In genomic region chr9:125401317-125401716, GRCh38 we compare ENCODE assay signal across 19 cellular contexts.
"Had no signal": no experiment of that assay in that cellular context is flagged by ENCODE, and none has a peak within 500 bp of the region (broad histone marks: within the 10 kb centered on the region; RNA-seq: fewer than 3 reads in every experiment).

No MANE protein-coding gene starts in this region.

- H3K4me3 ChIP-seq: cardiac muscle cell, esophagus muscularis mucosa, neural progenitor cell, psoas muscle, skin epidermis, tibial artery, uterus had no signal

- H3K4me1 ChIP-seq: esophagus muscularis mucosa, neural progenitor cell, psoas muscle, tibial artery, uterus had no signal

- H3K27me3 ChIP-seq: cardiac muscle cell, esophagus muscularis mucosa, neural progenitor cell, uterus had no signal

- H3K36me3 ChIP-seq: cardiac muscle cell, esophagus muscularis mucosa, neural progenitor cell, tibial artery, uterus had no signal

- ATAC-seq: activated CD8-positive, alpha-beta memory T cell treated with anti-CD3 and anti-CD28 coated beads, Interleukin-2, amount 10 ng/mL, durations not matched to agents 7 days and 5 days; naive thymus-derived CD4-positive, alpha-beta T cell; psoas muscle; right cardiac atrium; stimulated activated naive CD8-positive, alpha-beta T cell treated with anti-CD3 and anti-CD28 coated beads, Interleukin-15, Interleukin-2, amounts not matched to agents 100 U/mL and 50 U/mL, for 24 hours had no signal

- H3K9me3 ChIP-seq: esophagus muscularis mucosa, psoas muscle, tibial artery, uterus had no signal

- H3K27ac ChIP-seq: cardiac muscle cell, esophagus muscularis mucosa, neural progenitor cell, psoas muscle, skin epidermis, tibial artery, uterus had no signal

- DNase-seq: activated B cell treated with CpG ODN at 0.5 μM for 24 hours; activated CD4-positive, alpha-beta memory T cell treated with anti-CD3 and anti-CD28 coated beads for 36 hours; activated CD4-positive, alpha-beta T cell treated with anti-CD3 and anti-CD28 coated beads for 4 hours; activated CD8-positive, alpha-beta memory T cell treated with anti-CD3 and anti-CD28 coated beads, Interleukin-2, amount 10 ng/mL, durations not matched to agents 7 days and 5 days; activated naive CD8-positive, alpha-beta T cell treated with anti-CD3 and anti-CD28 coated beads for 36 hours; amygdala; effector CD8-positive, alpha-beta T cell; mesendoderm; naive thymus-derived CD4-positive, alpha-beta T cell; psoas muscle; stimulated activated naive CD8-positive, alpha-beta T cell treated with anti-CD3 and anti-CD28 coated beads, Interleukin-15, Interleukin-2, amounts not matched to agents 100 U/mL and 50 U/mL, for 24 hours; substantia nigra; tibial artery; uterus had no signal
